Comparison of ENCODE assay signal across 8 cellular contexts in the genomic region with DNA sequence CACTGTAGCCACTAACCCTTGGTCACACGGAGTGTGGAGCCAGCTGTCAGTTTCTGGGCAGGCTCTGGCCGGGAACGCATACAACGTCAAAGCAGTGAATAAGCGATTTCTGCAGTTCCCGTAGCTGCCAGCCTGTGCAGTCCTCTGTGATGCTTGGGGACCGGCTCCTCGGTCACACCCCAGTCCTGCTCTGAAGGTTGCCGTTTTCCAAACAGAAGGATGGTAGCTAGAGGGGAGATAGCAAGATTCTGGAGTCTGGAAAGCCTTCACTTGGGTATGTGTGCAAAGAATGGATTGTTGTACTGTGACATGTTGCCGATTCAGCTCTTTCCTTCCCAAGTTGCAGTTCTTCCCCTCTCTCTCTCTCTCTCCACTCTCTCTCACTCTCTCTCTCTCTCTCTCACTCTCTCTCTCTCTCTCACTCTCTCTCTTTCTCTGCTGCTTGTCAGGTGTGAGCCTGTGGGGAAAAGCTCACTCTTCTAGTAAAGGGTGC. TPM values are rescaled to one million over a fixed set of nuclear protein-coding genes. Genes with fewer than 3 reads are reported as not detected.
DNase-seq lines count a peak whose midpoint lies in the region; ATAC-seq and TF ChIP-seq lines count a peak whose summit lies in the region.

No MANE protein-coding gene starts in this region.

- H3K4me3 Mint-ChIP-seq in Caco-2 (ENCODE audit: unreplicated experiment) = peak overlapping the region; percentile 53

- TF ChIP-seq CTCF in Caco-2 (IDR thresholded peaks at IDR 0.05; ENCODE audit: insufficient read depth in 1 of 2, low read depth in 1 of 2, low read length in 1 of 2, severe bottlenecking in 1 of 2, unreplicated experiment in 1 of 2) = no peak

- no peaks in the 10 kb centered on the region for H3K9me3 Mint-ChIP-seq in Caco-2 (ENCODE audit: unreplicated experiment)

- no peaks in the 10 kb centered on the region for H3K27me3 Mint-ChIP-seq in Caco-2 (ENCODE audit: insufficient read depth, unreplicated experiment)

- H3K27ac Mint-ChIP-seq in Caco-2 (ENCODE audit: unreplicated experiment) = peak overlapping the region; percentile 8

- peak overlapping the region; percentile 2; the same call in 1 of the 2 replicates for H3K4me3 ChIP-seq in Caco-2 (ENCODE audit: low read depth, low read length)

- intact Hi-C loops in Caco-2 (cut with micrococcal nuclease; ENCODE audit: unreplicated experiment) = no loop called here

- H3K27me3 ChIP-seq in Caco-2 (replicated peaks; ENCODE audit: control insufficient read depth, insufficient read depth, low read length) = no peaks in the 10 kb centered on the region

- ATAC-seq in GM21360 (IDR thresholded peaks at IDR 0.05; ENCODE audit: unreplicated experiment) = peak; percentile 52

- POLR2A ChIA-PET in Caco-2 (lab: Charles Lee) = interaction anchor here (0.5 kb wide), 1 partner anchor 110 kb away, joined by 3 read pairs; no protein-coding TSS in a partner anchor

- CTCF ChIA-PET in Caco-2 (lab: Charles Lee) = no interaction called here

- H3K4me1 Mint-ChIP-seq in Caco-2 (ENCODE audit: low read depth, unreplicated experiment) = peaks cover 13% of the 10 kb centered on the region

- H3K4me1 ChIP-seq in Caco-2 = peaks cover 24% of the 10 kb centered on the region

- peak; percentile 51 to 57 for DNase-seq in Caco-2
- DNase-seq in HPDE6-E6E7 (ENCODE audit: extremely low spot score) = peak; percentile 0
- DNase-seq in activated CD4-positive, alpha-beta T cell treated with anti-CD3 and anti-CD28 coated beads for 4 hours = peak; percentile 46 to 61
- peak; percentile 25 for DNase-seq in effector CD8-positive, alpha-beta T cell (lab: John Stamatoyannopoulos, UW)
- peak; percentile 52 for DNase-seq in middle frontal gyrus (ENCODE audit: extremely low spot score, low spot score)
- peak; percentile 82 for DNase-seq in superior temporal gyrus (ENCODE audit: extremely low spot score)
- DNase-seq in NCI-H146 treated with DMSO at 0.1 percent for 48 hours (lab: John Stamatoyannopoulos, UW; ENCODE audit: unreplicated experiment) = no peak

- H3K36me3 Mint-ChIP-seq in Caco-2 (ENCODE audit: insufficient read depth, unreplicated experiment) = no peaks in the 10 kb centered on the region

- no TSS peak for BruUV-seq in Caco-2 (replicated peaks; lab: Mats Ljungman, UMichigan)

- H3K36me3 ChIP-seq in Caco-2 (ENCODE audit: control insufficient read depth, insufficient read depth, low read length) = no peaks in the 10 kb centered on the region; the same call in 1 of the 2 replicates

- no peaks in the 10 kb centered on the region for H3K9me3 ChIP-seq in Caco-2

RNA-seq across cellular contexts. Expression of gene C1QTNF9, which starts 38.7 kb away (rescaled TPM):
- not detected in 2 replicates for total RNA-seq in Caco-2 (2022)
